Comparison of ENCODE assay signal across 10 cellular contexts in the genomic region with DNA sequence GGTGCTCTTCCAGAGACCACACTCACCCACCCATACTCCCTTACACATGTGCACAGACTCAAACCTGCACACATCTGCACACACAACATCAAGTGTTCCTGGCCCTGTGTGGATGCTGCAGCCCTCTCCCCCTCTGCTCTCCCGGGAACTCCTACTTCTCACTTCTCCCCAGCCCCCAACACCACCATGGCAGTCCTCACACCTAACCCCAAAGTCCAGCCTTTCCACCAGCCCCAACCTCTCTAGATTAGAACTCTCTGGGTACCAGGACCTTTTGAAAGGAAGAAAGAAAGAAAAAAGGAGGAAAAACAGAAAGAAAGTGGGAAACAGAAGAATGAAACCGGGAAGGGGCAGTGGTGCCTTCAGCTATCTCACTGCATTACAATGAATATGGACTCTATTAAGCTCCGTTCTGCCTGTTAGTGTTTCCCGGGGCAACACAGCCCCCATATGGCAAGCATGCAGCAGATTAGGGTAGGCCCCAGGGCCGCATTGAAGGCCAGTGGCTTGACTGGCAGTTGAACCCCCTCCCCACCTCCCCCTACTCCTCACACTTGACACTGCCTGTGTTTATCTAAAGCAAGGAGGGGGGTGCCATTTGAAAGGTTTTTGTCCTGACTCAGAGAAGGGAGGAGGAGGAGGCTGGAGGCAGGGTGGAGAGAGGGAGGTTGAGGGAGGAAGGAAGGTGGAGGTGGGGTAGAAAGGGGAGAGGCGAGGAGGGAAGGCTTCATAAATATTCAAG. TPM values are rescaled to one million over a fixed set of nuclear protein-coding genes. Genes with fewer than 3 reads are reported as not detected.
A peak's percentile ranks its signal among the peaks of the same experiment; 100 is the strongest.
DNase-seq lines count a peak whose midpoint lies in the region; ATAC-seq, FAIRE-seq and TF ChIP-seq lines count a peak whose summit lies in the region.
"Had no signal": no experiment of that assay in that cellular context is flagged by ENCODE, and none has a peak within 500 bp of the region (broad histone marks: within the 10 kb centered on the region; RNA-seq: fewer than 3 reads in every experiment).

No MANE protein-coding gene starts in this region.

- H2AFZ ChIP-seq in smooth muscle cell (ENCODE audit: low read depth): peak overlapping the region; percentile 45
- H2AFZ ChIP-seq in HepG2 (ENCODE audit: low read length): no peak overlapping the region

- H3K4me1 ChIP-seq in iPS DF 6.9 (ENCODE audit: control insufficient read depth, insufficient read depth, low read length): peaks cover 10% of the 10 kb centered on the region
- peaks cover 39% of the 10 kb centered on the region for H3K4me1 ChIP-seq in smooth muscle cell (ENCODE audit: low read depth)
- no peaks in the 10 kb centered on the region for H3K4me1 ChIP-seq in HepG2 (ENCODE audit: insufficient read depth, low read length)
- H3K4me1 ChIP-seq in Peyer's patch: no peaks in the 10 kb centered on the region

- H3K36me3 ChIP-seq in H7 (replicated peaks; ENCODE audit: control insufficient read depth, insufficient read depth, low read length) (no peaks in the 10 kb centered on the region), SK-N-MC (ENCODE audit: insufficient read depth, low read length) (no peaks in the 10 kb centered on the region), iPS DF 6.9 (ENCODE audit: control insufficient read depth, insufficient read depth, low read length) (no peaks in the 10 kb centered on the region), smooth muscle cell (ENCODE audit: low read depth) (peaks cover 4% of the 10 kb centered on the region), HepG2 (replicated peaks in 1 of 2; ENCODE audit: control insufficient read depth in 1 of 2, insufficient read depth in 2 of 2, low read length in 2 of 2) (no peaks in the 10 kb centered on the region), Peyer's patch (no peaks in the 10 kb centered on the region)

- ATAC-seq in HG02870 (IDR thresholded peaks at IDR 0.05; ENCODE audit: unreplicated experiment): no peak
- ATAC-seq in HepG2: no peak
- ATAC-seq: K562 had no signal

- WGBS in iPS DF 6.9 (ENCODE audit: insufficient coverage, insufficient read length): 100% methylated on average over 1 of the region's 6 CpGs
- WGBS in smooth muscle cell (ENCODE audit: low lambda C conversion rate): 29% methylated on average over 6 of the region's 6 CpGs
- WGBS in HepG2 (ENCODE audit: low lambda C conversion rate): 9% methylated on average over 5 of the region's 6 CpGs

- in situ Hi-C loops in HepG2 (cut with HindIII; ENCODE audit: extremely low pct_ligation_motif_present, low pct_unique_long_range_greater_than_20kb): no loop called here

- H3K79me2 ChIP-seq in smooth muscle cell (ENCODE audit: low read depth) (peaks cover 4% of the 10 kb centered on the region), HepG2 (ENCODE audit: insufficient read depth, low read length) (no peaks in the 10 kb centered on the region)

- TF ChIP-seq RAD21 in HepG2 (CRISPR knock-in tag; IDR thresholded peaks at IDR 0.05): no peak

- no TSS peak for BruUV-seq in HepG2 (replicated peaks; lab: Mats Ljungman, UMichigan)

- H3K9me3 ChIP-seq in SK-N-MC (ENCODE audit: low read depth, low read length) (no peaks in the 10 kb centered on the region), iPS DF 6.9 (ENCODE audit: control insufficient read depth, insufficient read depth, low read length) (no peaks in the 10 kb centered on the region), smooth muscle cell (replicated peaks; ENCODE audit: low read depth) (no peaks in the 10 kb centered on the region), HepG2 (ENCODE audit: low read length) (no peaks in the 10 kb centered on the region), Peyer's patch (no peaks in the 10 kb centered on the region)

- H3K27me3 ChIP-seq in H7 (ENCODE audit: control insufficient read depth, insufficient read depth, low read length): no peaks in the 10 kb centered on the region
- no peaks in the 10 kb centered on the region for H3K27me3 ChIP-seq in iPS DF 6.9 (ENCODE audit: control insufficient read depth, insufficient read depth, low read length)
- no peaks in the 10 kb centered on the region for H3K27me3 ChIP-seq in smooth muscle cell (ENCODE audit: low read depth)
- H3K27me3 ChIP-seq in HepG2 (ENCODE audit: control insufficient read depth in 1 of 2, insufficient read depth in 2 of 2, low read length in 2 of 2): peaks cover 1 to 25% of the 10 kb centered on the region in 2 experiments; a peak in 3 of 5 replicates
- no peaks in the 10 kb centered on the region for H3K27me3 ChIP-seq in Peyer's patch
- H3K27me3 ChIP-seq: dorsolateral prefrontal cortex had no signal

- peak overlapping the region; percentile 80 for H3K4me2 ChIP-seq in smooth muscle cell
- no peak overlapping the region for H3K4me2 ChIP-seq in HepG2 (ENCODE audit: low read depth, low read length)

- H4K20me1 ChIP-seq in smooth muscle cell (ENCODE audit: low read depth) (no peaks in the 10 kb centered on the region), HepG2 (ENCODE audit: insufficient read depth, low read length) (no peaks in the 10 kb centered on the region)

- peak overlapping the region; percentile 22 for H3K9ac ChIP-seq in SK-N-MC (ENCODE audit: insufficient read length)
- peak overlapping the region; percentile 82 for H3K9ac ChIP-seq in smooth muscle cell (ENCODE audit: low read depth)
- no peak overlapping the region for H3K9ac ChIP-seq in HepG2 (ENCODE audit: insufficient read depth, low read depth, low read length)

- no peak for TF ChIP-seq EP300 in HepG2 (IDR thresholded peaks at IDR 0.05; ENCODE audit: low read depth in 2 of 2, low read length in 2 of 2)
- TF ChIP-seq EP300 in HepG2 (CRISPR knock-in tag; IDR thresholded peaks at IDR 0.05; ENCODE audit: borderline replicate concordance): no peak

- FAIRE-seq in HepG2 (lab: Jason Lieb, UNC): no peak
- FAIRE-seq: K562 had no signal

- CTCF ChIA-PET in HepG2 (lab: Yijun Ruan, JAX; ENCODE audit: low intra/inter-chr PET ratio, low total read pairs): no interaction called here

- DNase-seq in H7: peak; percentile 55
- no peak for DNase-seq in SK-N-MC (ENCODE audit: low read depth, low spot score)
- DNase-seq in iPS DF 6.9 (ENCODE audit: low read depth, low spot score): peak; percentile 43
- DNase-seq in smooth muscle cell (lab: John Stamatoyannopoulos, UW; ENCODE audit: unreplicated experiment): no peak
- no peak for DNase-seq in HepG2 (ENCODE audit: low spot score)
- no peak for DNase-seq in KG1 (lab: John Stamatoyannopoulos, UW)
- DNase-seq in Peyer's patch: no peak
- DNase-seq: dorsolateral prefrontal cortex had no signal

- H3F3A ChIP-seq in smooth muscle cell (ENCODE audit: low read depth): no peaks in the 10 kb centered on the region

- TF ChIP-seq POLR2A in HepG2 (IDR thresholded peaks at IDR 0.05; ENCODE audit: insufficient read depth in 1 of 2, low read depth in 2 of 2, low read length in 2 of 2): no peak
- no peak for TF ChIP-seq POLR2A in Peyer's patch (IDR thresholded peaks at IDR 0.05)

- TF ChIP-seq CTCF in smooth muscle cell (IDR thresholded peaks at IDR 0.05; ENCODE audit: borderline replicate concordance, insufficient read depth, poor library complexity, severe bottlenecking): no peak
- TF ChIP-seq CTCF in HepG2 (CRISPR knock-in tag; IDR thresholded peaks at IDR 0.05): no peak
- TF ChIP-seq CTCF in Peyer's patch (IDR thresholded peaks at IDR 0.05): no peak

- no peak overlapping the region for H3K4me3 ChIP-seq in H7 (ENCODE audit: insufficient read depth, low read depth, low read length)
- peak overlapping the region; percentile 72 for H3K4me3 ChIP-seq in SK-N-MC
- no peak overlapping the region for H3K4me3 ChIP-seq in iPS DF 6.9 (ENCODE audit: low read length)
- peak overlapping the region; percentile 22 for H3K4me3 ChIP-seq in smooth muscle cell
- H3K4me3 ChIP-seq in HepG2 (replicated peaks in 1 of 3; ENCODE audit: insufficient read depth in 1 of 3, low read depth in 2 of 3, low read length in 3 of 3): no peak overlapping the region
- H3K4me3 ChIP-seq in Peyer's patch: no peak overlapping the region
- H3K4me3 ChIP-seq: K562 had no signal

- intact Hi-C loops in HepG2 (cut with micrococcal nuclease; ENCODE audit: unreplicated experiment): no loop called here

- POLR2A ChIA-PET in HepG2 (lab: Yijun Ruan, JAX): no interaction called here

- H3K27ac ChIP-seq in SK-N-MC: peak overlapping the region; percentile 91
- H3K27ac ChIP-seq in iPS DF 6.9 (ENCODE audit: low read length): no peak overlapping the region
- peak overlapping the region; percentile 94 for H3K27ac ChIP-seq in smooth muscle cell (ENCODE audit: low read depth)
- no peak overlapping the region for H3K27ac ChIP-seq in HepG2 (ENCODE audit: extremely low read length, insufficient read depth, low read length)
- H3K27ac ChIP-seq in Peyer's patch: peak overlapping the region in 2 of 4 donors; percentile 43 to 44

TF ChIP-seq in HepG2, 621 proteins besides CTCF, POLR2A, EP300 and RAD21 (continues in another document):
- TF ChIP-seq NONO (IDR thresholded peaks at IDR 0.05) (no peak), NONO (CRISPR knock-in tag; conservative IDR thresholded peaks at IDR 0.05) (no peak)

RNA-seq across cellular contexts. Expression of a gene that starts 30.1 kb away (rescaled TPM):
- 2.8 and 3.0 TPM in 2 replicates for total RNA-seq in H7 (2014; rRNA removed; shearing (Covaris generic))
- total RNA-seq in smooth muscle cell (16.7 and 19.5 TPM in 2 replicates), HepG2 (2016; rRNA removed; fragmentation: Illumina TruSeq; extraction: Trizol) (not detected in 2 replicates), Peyer's patch (10 to 100 TPM in 3 of 4 donors, 1 to 10 TPM in 1; 4.2 to 31.4 (median 13.2) TPM)
- polyA plus RNA-seq in smooth muscle cell (31.2 and 31.4 TPM in 2 replicates), HepG2 (2011; rRNA removed) (0.04 TPM in 1 of 2 replicates, not detected in the other)
- not detected in 2 replicates for total RNA-seq in HepG2 (2016; cell fraction: cytosol; rRNA removed; fragmentation: Illumina TruSeq; extraction: Trizol; ENCODE audit: low read depth)
- not detected in 2 replicates for total RNA-seq in HepG2 (2016; cell fraction: insoluble cytoplasmic fraction; rRNA removed; fragmentation: Illumina TruSeq; extraction: Trizol)
- total RNA-seq in HepG2 (2016; cell fraction: membrane; rRNA removed; fragmentation: Illumina TruSeq; extraction: Trizol): not detected in 2 replicates
- total RNA-seq in HepG2 (2016; cell fraction: nucleus; rRNA removed; fragmentation: Illumina TruSeq; extraction: Trizol): not detected in 2 replicates
- polyA plus RNA-seq in HepG2 (2011; cell fraction: cytosol; rRNA removed): 0.08 TPM in 1 of 2 replicates, not detected in the other
- polyA plus RNA-seq in HepG2 (2011; cell fraction: nucleus; rRNA removed): 0.03 and 0.05 TPM in 2 replicates
- not detected in 2 replicates for polyA plus RNA-seq in HepG2 (2012)
- not detected in 2 replicates for polyA plus RNA-seq in HepG2 (2016; cell fraction: cytosol; fragmentation: Illumina TruSeq; extraction: Trizol; ENCODE audit: low read depth)
- not detected in 2 replicates for polyA plus RNA-seq in HepG2 (2016; cell fraction: insoluble cytoplasmic fraction; fragmentation: Illumina TruSeq; extraction: Trizol; ENCODE audit: low read depth)
- not detected in 2 replicates for polyA plus RNA-seq in HepG2 (2016; cell fraction: membrane; fragmentation: Illumina TruSeq; extraction: Trizol; ENCODE audit: low read depth)
- not detected in 2 replicates for polyA plus RNA-seq in HepG2 (2016; cell fraction: nucleus; fragmentation: Illumina TruSeq; extraction: Trizol; ENCODE audit: insufficient read depth, low read depth)
- polyA minus RNA-seq in HepG2 (2011; rRNA and poly(A)+ RNA removed; ENCODE audit: low replicate concordance): 0.30 TPM in 1 of 2 replicates, not detected in the other
- not detected in 2 replicates for polyA minus RNA-seq in HepG2 (2011; cell fraction: cytosol; rRNA and poly(A)+ RNA removed)
- 0.39 TPM in 1 of 2 replicates, not detected in the other for polyA minus RNA-seq in HepG2 (2011; cell fraction: nucleus; rRNA and poly(A)+ RNA removed)
- total RNA-seq: K562 had no signal
- polyA plus RNA-seq: K562 had no signal

Comparison
In these comparisons a context has a peak if more than half of its experiments do, and no peak if none do; other contexts are left out.
1. DNase-seq: peak in H7 (single experiment) and iPS DF 6.9 (single experiment); none in SK-N-MC (single experiment), smooth muscle cell (single experiment), HepG2 (single experiment), KG1 (single experiment) and Peyer's patch (0 of 3).
2. H3K4me3 ChIP-seq: peak in SK-N-MC (single experiment) and smooth muscle cell (single experiment); none in H7 (single experiment), iPS DF 6.9 (single experiment), HepG2 (0 of 3) and Peyer's patch (0 of 4).
3. H3K27ac ChIP-seq: peak in SK-N-MC (single experiment) and smooth muscle cell (single experiment); none in iPS DF 6.9 (single experiment) and HepG2 (single experiment).